12 cellular contexts compared by ENCODE assay signal in the genomic region with DNA sequence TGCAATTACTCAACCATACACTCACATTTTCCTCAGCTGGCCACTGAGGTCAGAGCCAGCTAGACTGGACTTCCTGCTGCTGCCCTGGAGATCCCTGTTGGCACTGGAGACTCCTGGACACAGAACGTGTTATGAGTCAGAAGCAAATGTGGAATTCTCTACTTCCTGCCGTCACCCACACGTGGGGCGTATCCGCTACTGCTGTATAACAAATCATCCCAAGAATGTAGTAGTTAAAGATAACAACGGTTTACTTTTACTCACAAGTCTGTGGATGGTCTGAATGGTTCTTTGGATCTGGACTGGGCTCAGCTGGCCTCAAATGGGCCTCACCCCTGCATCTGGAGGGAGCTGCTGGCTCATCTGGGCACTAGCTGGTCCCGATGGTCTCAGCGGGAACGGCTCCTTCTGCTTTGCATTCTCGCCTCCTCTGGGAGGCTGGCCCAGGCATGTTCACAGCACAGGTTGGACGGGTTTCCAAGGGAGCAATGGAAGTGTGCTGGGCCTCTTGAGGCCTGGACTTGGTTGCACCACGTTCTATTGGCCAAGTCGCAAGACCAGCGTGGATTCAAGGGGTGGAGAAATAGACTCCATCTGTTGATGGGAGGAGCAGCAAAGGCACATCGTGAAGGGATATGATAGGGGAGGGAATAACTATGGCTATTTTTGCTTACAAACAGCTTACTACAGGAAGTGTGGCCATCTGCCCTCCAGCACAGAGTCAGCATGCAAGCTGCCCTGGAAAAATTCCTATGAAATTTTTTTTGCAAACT.
A peak's percentile ranks its signal among the peaks of the same experiment; 100 is the strongest.
DNase-seq lines count a peak whose midpoint lies in the region; ATAC-seq and TF ChIP-seq lines count a peak whose summit lies in the region.
"Had no signal": no experiment of that assay in that cellular context is flagged by ENCODE, and none has a peak within 500 bp of the region (broad histone marks: within the 10 kb centered on the region; RNA-seq: fewer than 3 reads in every experiment).

No MANE protein-coding gene starts in this region.

- no peaks in the 10 kb centered on the region for H3K9me3 ChIP-seq in CD8-positive, alpha-beta T cell (ENCODE audit: low read length)

- TF ChIP-seq CTCF in CD8-positive, alpha-beta T cell (IDR thresholded peaks at IDR 0.05) = no peak

- no peaks in the 10 kb centered on the region for H3K4me1 ChIP-seq in CD8-positive, alpha-beta T cell (ENCODE audit: insufficient read depth, low read length)

- no peaks in the 10 kb centered on the region for H3K9me3 Mint-ChIP-seq in CD8-positive, alpha-beta T cell

- TF ChIP-seq EP300 in Ishikawa (IDR thresholded peaks at IDR 0.05; ENCODE audit: borderline replicate concordance) = no peak

- no peak for ATAC-seq in CD8-positive, alpha-beta T cell

- peaks cover 13% of the 10 kb centered on the region for H3K4me1 Mint-ChIP-seq in CD8-positive, alpha-beta T cell (ENCODE audit: low read depth)

- no peaks in the 10 kb centered on the region for H3K36me3 ChIP-seq in CD8-positive, alpha-beta T cell (ENCODE audit: insufficient read depth, low read length)
- H3K36me3 ChIP-seq: BLaER1 had no signal

- no peaks in the 10 kb centered on the region for H3K36me3 Mint-ChIP-seq in CD8-positive, alpha-beta T cell

- H3K4me3 ChIP-seq in CD8-positive, alpha-beta T cell (ENCODE audit: low read depth, low read length) = no peak overlapping the region
- H3K4me3 ChIP-seq: BLaER1 had no signal

- no peak overlapping the region for H3K27ac ChIP-seq in CD8-positive, alpha-beta T cell (ENCODE audit: low read depth, low read length)

- peak; percentile 66 for DNase-seq in 8988T
- peak; percentile 85 to 97 for DNase-seq in dermis microvascular lymphatic vessel endothelial cell (ENCODE audit: low read depth in 2 of 2)
- DNase-seq in lung microvascular endothelial cell (ENCODE audit: low read depth in 2 of 2) = peak; percentile 90 to 99
- no peak for DNase-seq in GOT3 (lab: John Stamatoyannopoulos, UW)
- DNase-seq in AML-193 (lab: John Stamatoyannopoulos, UW) = no peak
- no peak for DNase-seq in activated naive CD4-positive, alpha-beta T cell (lab: John Stamatoyannopoulos, UW)
- no peak for DNase-seq in CD8-positive, alpha-beta T cell
- DNase-seq: activated naive CD4-positive, alpha-beta T cell treated with anti-CD3 and anti-CD28 coated beads, Interleukin-2, amount 50 U/mL, for 16 hours; NCI-H82 had no signal

- no peak overlapping the region for H3K27ac Mint-ChIP-seq in CD8-positive, alpha-beta T cell

- no peak overlapping the region for H3K4me3 Mint-ChIP-seq in CD8-positive, alpha-beta T cell
- H3K4me3 Mint-ChIP-seq: neural crest cell had no signal

- TF ChIP-seq RAD21 in Ishikawa (IDR thresholded peaks at IDR 0.05; ENCODE audit: low read depth) = no peak

- CTCF ChIA-PET in CD8-positive, alpha-beta T cell (lab: Charles Lee) = no interaction called here

- no peaks in the 10 kb centered on the region for H3K27me3 Mint-ChIP-seq in CD8-positive, alpha-beta T cell (ENCODE audit: low read depth)

- intact Hi-C loops in CD8-positive, alpha-beta T cell (cut with DNase I, micrococcal nuclease) = no loop called here

- no peaks in the 10 kb centered on the region for H3K27me3 ChIP-seq in CD8-positive, alpha-beta T cell (ENCODE audit: insufficient read depth, low read length)
- H3K27me3 ChIP-seq: BLaER1 had no signal

- POLR2A ChIA-PET in CD8-positive, alpha-beta T cell (lab: Charles Lee) = no interaction called here

TF ChIP-seq in Ishikawa, 13 proteins besides CTCF, POLR2A, EP300 and RAD21:
- TF ChIP-seq ZBTB7A (IDR thresholded peaks at IDR 0.05; ENCODE audit: low read depth) (no peak), MAX (IDR thresholded peaks at IDR 0.05) (0 out of 2 replicates have a peak, but pooled peaks have one; percentile 18)

Comparison
In these comparisons a context has a peak if more than half of its experiments do, and no peak if none do; other contexts are left out.
1. DNase-seq: peak in 8988T (single experiment), dermis microvascular lymphatic vessel endothelial cell (2 of 2) and lung microvascular endothelial cell (2 of 2); none in GOT3 (single experiment), AML-193 (0 of 2), activated naive CD4-positive, alpha-beta T cell (0 of 4) and CD8-positive, alpha-beta T cell (0 of 7).